ENCODE assay signal across 28 cellular contexts in genomic region chr1:12206238-12206637, GRCh38. TPM values are rescaled to one million over a fixed set of nuclear protein-coding genes. Genes with fewer than 3 reads are reported as not detected.
DNase-seq lines count a peak whose midpoint lies in the region; ATAC-seq, FAIRE-seq and TF ChIP-seq lines count a peak whose summit lies in the region.
"Had no signal": no experiment of that assay in that cellular context is flagged by ENCODE, and none has a peak within 500 bp of the region (broad histone marks: within the 10 kb centered on the region; RNA-seq: fewer than 3 reads in every experiment).

No MANE protein-coding gene starts in this region.

- H3K4me1 ChIP-seq in H1 (replicated peaks in 1 of 4; ENCODE audit: control insufficient read depth in 3 of 4, insufficient read depth in 4 of 4, low read length in 3 of 4) (peaks cover 3 to 9% (median 4%) of the 10 kb centered on the region in 4 experiments), vagina (peaks cover 19% of the 10 kb centered on the region), adrenal gland (replicated peaks in 1 of 2) (no peaks in the 10 kb centered on the region)
- H3K4me1 ChIP-seq: Caco-2, psoas muscle had no signal

- no peaks in the 10 kb centered on the region for H3K9me3 ChIP-seq in H1 (ENCODE audit: insufficient read depth in 2 of 2, low read depth in 1 of 2, low read length in 1 of 2)
- H3K9me3 ChIP-seq in vagina, result no peaks in the 10 kb centered on the region
- no peaks in the 10 kb centered on the region for H3K9me3 ChIP-seq in adrenal gland (replicated peaks in 1 of 3)
- H3K9me3 ChIP-seq: Caco-2, gastroesophageal sphincter, Peyer's patch, psoas muscle, stomach, tibial artery had no signal

- intact Hi-C loops in activated CD4-positive, alpha-beta memory T cell treated with anti-CD3 and anti-CD28 coated beads for 36 hours (cut with micrococcal nuclease), result no loop called here
- intact Hi-C loops in vagina (cut with DNase I), result loop anchor here (5.0 kb wide), 1 partner anchor 1364 kb away; no protein-coding TSS in a partner anchor
- intact Hi-C loops in adrenal gland (cut with DNase I), result no loop called here

- H3K4me2 ChIP-seq in H1 (ENCODE audit: insufficient read depth in 1 of 2, low read depth in 2 of 2, low read length in 2 of 2), result no peak overlapping the region
- H3K4me2 ChIP-seq: KMS-11 had no signal

- H2BK20ac ChIP-seq in H1 (ENCODE audit: low read length), result no peak overlapping the region

- H3K27ac Mint-ChIP-seq in activated naive CD4-positive, alpha-beta T cell treated with anti-CD3 and anti-CD28 coated beads, Interleukin-2, amount 10 ng/mL, durations not matched to agents 7 days and 5 days, result peak overlapping the region; percentile 4
- peak overlapping the region; percentile 63 for H3K27ac Mint-ChIP-seq in activated CD4-positive, alpha-beta memory T cell treated with anti-CD3 and anti-CD28 coated beads for 36 hours

- no peak for FAIRE-seq in H1 (lab: Jason Lieb, UNC)
- FAIRE-seq: endothelial cell of umbilical vein, HTR-8/SVneo had no signal

- POLR2A ChIA-PET in activated CD4-positive, alpha-beta memory T cell treated with anti-CD3 and anti-CD28 coated beads for 36 hours (lab: Charles Lee), result interaction anchor here (0.6 to 1.3 kb wide), 2 partner anchors 27 to 37 kb away, joined by 3 to 4 read pairs; no protein-coding TSS in a partner anchor
- POLR2A ChIA-PET in H1 (lab: Charles Lee; ENCODE audit: partially characterized antibody), result interaction anchor here (1.2 kb wide), 1 partner anchor 24 kb away, joined by 3 read pairs; no protein-coding TSS in a partner anchor

- no peak overlapping the region for H2BK5ac ChIP-seq in H1 (ENCODE audit: low read depth, low read length)

- H2AK5ac ChIP-seq in H1 (ENCODE audit: low read depth, low read length), result no peak overlapping the region

- TF ChIP-seq EP300 in H1 (IDR thresholded peaks at IDR 0.05; ENCODE audit: borderline replicate concordance in 1 of 2, low read depth in 2 of 2, low read length in 2 of 2), result no peak

- no peak overlapping the region for H3K4me3 Mint-ChIP-seq in activated naive CD4-positive, alpha-beta T cell treated with anti-CD3 and anti-CD28 coated beads, Interleukin-2, amount 10 ng/mL, durations not matched to agents 7 days and 5 days
- no peak overlapping the region for H3K4me3 Mint-ChIP-seq in activated CD4-positive, alpha-beta memory T cell treated with anti-CD3 and anti-CD28 coated beads for 36 hours

- no peak for TF ChIP-seq RAD21 in H1 (IDR thresholded peaks at IDR 0.05 in 1 of 2, conservative IDR thresholded peaks at IDR 0.05 in 1 of 2; ENCODE audit: low read depth in 2 of 2, low read length in 2 of 2)

- no peak for ATAC-seq in GM19324 (IDR thresholded peaks at IDR 0.05; ENCODE audit: low FRiP score, unreplicated experiment)
- ATAC-seq: gastroesophageal sphincter, psoas muscle had no signal

- H3K56ac ChIP-seq in H1 (replicated peaks; ENCODE audit: insufficient read length, low read depth, low read length), result no peak overlapping the region

- no peaks in the 10 kb centered on the region for H4K20me1 ChIP-seq in H1 (replicated peaks in 1 of 2; ENCODE audit: control insufficient read depth in 1 of 2, insufficient read depth in 2 of 2, low read length in 2 of 2)

- peaks cover 70% of the 10 kb centered on the region for H3K4me1 Mint-ChIP-seq in activated naive CD4-positive, alpha-beta T cell treated with anti-CD3 and anti-CD28 coated beads, Interleukin-2, amount 10 ng/mL, durations not matched to agents 7 days and 5 days
- H3K4me1 Mint-ChIP-seq in activated CD4-positive, alpha-beta memory T cell treated with anti-CD3 and anti-CD28 coated beads for 36 hours (ENCODE audit: low read depth), result peaks cover 70% of the 10 kb centered on the region

- no peak overlapping the region for H3K4ac ChIP-seq in H1 (replicated peaks; ENCODE audit: insufficient read length, low read depth, low read length)

- no peak overlapping the region for H4K5ac ChIP-seq in H1 (ENCODE audit: insufficient read length, low read depth, low read length)

- H3K23me2 ChIP-seq in H1 (ENCODE audit: low read depth, low read length), result no peaks in the 10 kb centered on the region; the same call in 1 of the 2 replicates

- TF ChIP-seq CTCF in H1 (IDR thresholded peaks at IDR 0.05; ENCODE audit: control extremely low read depth in 1 of 3, insufficient read depth in 1 of 3, low read depth in 1 of 3, low read length in 3 of 3) (no peak), vagina (IDR thresholded peaks at IDR 0.05) (no peak), adrenal gland (IDR thresholded peaks at IDR 0.05) (no peak)

- no peaks in the 10 kb centered on the region for H3K79me1 ChIP-seq in H1 (ENCODE audit: low read depth, low read length)

- no peak overlapping the region for H4K8ac ChIP-seq in H1 (ENCODE audit: extremely low read depth, insufficient read depth, low read length)

- no peak overlapping the region for H2BK12ac ChIP-seq in H1 (ENCODE audit: low read depth, low read length)

- H3K27me3 ChIP-seq in H1 (replicated peaks in 1 of 4; ENCODE audit: control insufficient read depth in 3 of 4, extremely low read depth in 1 of 4, insufficient read depth in 3 of 4, low read length in 3 of 4), result no peaks in the 10 kb centered on the region
- no peaks in the 10 kb centered on the region for H3K27me3 ChIP-seq in vagina
- H3K27me3 ChIP-seq in adrenal gland, result no peaks in the 10 kb centered on the region
- H3K27me3 ChIP-seq: brain microvascular endothelial cell, gastroesophageal sphincter, Peyer's patch, stomach had no signal

- no peaks in the 10 kb centered on the region for H3K9me3 Mint-ChIP-seq in activated naive CD4-positive, alpha-beta T cell treated with anti-CD3 and anti-CD28 coated beads, Interleukin-2, amount 10 ng/mL, durations not matched to agents 7 days and 5 days
- H3K9me3 Mint-ChIP-seq in activated CD4-positive, alpha-beta memory T cell treated with anti-CD3 and anti-CD28 coated beads for 36 hours, result no peaks in the 10 kb centered on the region

- no peak overlapping the region for H3K23ac ChIP-seq in H1 (ENCODE audit: insufficient read length)

- no peak overlapping the region for H3K4me3 ChIP-seq in H1 (ENCODE audit: extremely low read depth in 1 of 4, insufficient read depth in 2 of 4, low read depth in 3 of 4, low read length in 4 of 4)
- H3K4me3 ChIP-seq in vagina, result no peak overlapping the region
- no peak overlapping the region for H3K4me3 ChIP-seq in adrenal gland
- H3K4me3 ChIP-seq: gastroesophageal sphincter, Peyer's patch, psoas muscle, stomach, tibial artery had no signal

- H3K27me3 Mint-ChIP-seq in activated naive CD4-positive, alpha-beta T cell treated with anti-CD3 and anti-CD28 coated beads, Interleukin-2, amount 10 ng/mL, durations not matched to agents 7 days and 5 days, result no peaks in the 10 kb centered on the region
- no peaks in the 10 kb centered on the region for H3K27me3 Mint-ChIP-seq in activated CD4-positive, alpha-beta memory T cell treated with anti-CD3 and anti-CD28 coated beads for 36 hours

- H2AFZ ChIP-seq in H1 (ENCODE audit: low read length), result no peak overlapping the region

- no peak overlapping the region for H4K91ac ChIP-seq in H1 (replicated peaks; ENCODE audit: insufficient read length, low read length)

- H2BK120ac ChIP-seq in H1 (replicated peaks; ENCODE audit: low read depth, low read length), result peak overlapping the region; percentile 31

- H3K18ac ChIP-seq in H1 (ENCODE audit: extremely low read depth, low read length), result no peak overlapping the region; the same call in 1 of the 2 replicates

- WGBS in H1 (ENCODE audit: extremely low coverage in 1 of 2, insufficient coverage in 1 of 2, insufficient read length in 1 of 2, insufficient replicate concordance in 2 of 2, low coverage in 1 of 2, low lambda C conversion rate in 2 of 2, missing lambda C conversion rate in 1 of 2), 2 experiments, result 91% methylated on average over 5 of the region's 5 CpGs; no CpG with 5 or more reads in 1 of the 2 experiments
- 74 to 87% (median 82%) methylated on average over 5 of the region's 5 CpGs for WGBS in adrenal gland, 4 donors

- H3K9ac ChIP-seq in H1 (replicated peaks in 1 of 4; ENCODE audit: extremely low read depth in 1 of 4, low read depth in 3 of 4, low read length in 3 of 4), result no peak overlapping the region
- H3K9ac ChIP-seq: KMS-11 had no signal

- no peaks in the 10 kb centered on the region for H3K36me3 ChIP-seq in H1 (ENCODE audit: control insufficient read depth in 2 of 4, insufficient read depth in 4 of 4, low read length in 3 of 4)
- peaks cover 0 to 22% of the 10 kb centered on the region in 2 donors for H3K36me3 ChIP-seq in vagina
- peaks cover 0 to 22% of the 10 kb centered on the region in 2 donors for H3K36me3 ChIP-seq in adrenal gland (replicated peaks in 1 of 2)
- H3K36me3 ChIP-seq: brain microvascular endothelial cell had no signal

- CTCF ChIA-PET in activated naive CD4-positive, alpha-beta T cell treated with anti-CD3 and anti-CD28 coated beads, Interleukin-2, amount 10 ng/mL, durations not matched to agents 7 days and 5 days (lab: Charles Lee), result interaction anchor here (0.7 to 14.1 kb wide), 6 partner anchors 10 to 88 kb away, joined by 3 to 252 read pairs (median 4); no protein-coding TSS in a partner anchor
- CTCF ChIA-PET in activated CD4-positive, alpha-beta memory T cell treated with anti-CD3 and anti-CD28 coated beads for 36 hours (lab: Charles Lee), result interaction anchor here (0.7 to 13.7 kb wide), 3 partner anchors 29 to 84 kb away, joined by 3 to 369 read pairs (median 3); no protein-coding TSS in a partner anchor
- CTCF ChIA-PET in H1 (lab: Charles Lee; ENCODE audit: partially characterized antibody), result interaction anchor here (0.9 to 17.0 kb wide), 9 partner anchors 7 to 98 kb away, joined by 3 to 503 read pairs (median 5); no protein-coding TSS in a partner anchor

- no peak for TF ChIP-seq POLR2A in H1 (IDR thresholded peaks at IDR 0.05; ENCODE audit: control extremely low read depth in 1 of 2, low read depth in 2 of 2, low read length in 2 of 2)
- TF ChIP-seq POLR2A in vagina (IDR thresholded peaks at IDR 0.05), result no peak
- TF ChIP-seq POLR2A in adrenal gland (IDR thresholded peaks at IDR 0.05), result no peak

- H2BK15ac ChIP-seq in H1 (ENCODE audit: low read length), result no peak overlapping the region

- no peak for DNase-seq in activated naive CD4-positive, alpha-beta T cell treated with anti-CD3 and anti-CD28 coated beads, Interleukin-2, amount 10 ng/mL, durations not matched to agents 7 days and 5 days
- DNase-seq in activated naive CD4-positive, alpha-beta T cell treated with anti-CD3 and anti-CD28 coated beads, Interleukin-2, amount 50 U/mL, for 16 hours, result no peak
- DNase-seq in activated CD4-positive, alpha-beta memory T cell treated with anti-CD3 and anti-CD28 coated beads for 36 hours, result no peak
- DNase-seq in H1 (ENCODE audit: low read depth in 1 of 2, low spot score in 2 of 2) (no peak), vagina (ENCODE audit: extremely low spot score in 2 of 2) (no peak), adrenal gland (no peak)
- DNase-seq: activated CD4-positive, CD25-positive, alpha-beta regulatory T cell treated with anti-CD3 and anti-CD28 coated beads, Interleukin-2, amount 50 U/mL, for 72 hours; amniotic stem cell; brain microvascular endothelial cell; Caco-2; HCEC 1CT; hippocampal formation; mesenchymal stem cell; MM.1S; NCI-H2029 treated with DMSO at 0.1 percent for 48 hours; NCI-H69; nucleus accumbens; psoas muscle; SIG-M5; stomach; SW 1271; tibial artery had no signal

- no peak overlapping the region for H3K27ac ChIP-seq in H1 (ENCODE audit: low read depth, low read length)
- H3K27ac ChIP-seq in vagina, result peak overlapping the region; percentile 63
- no peak overlapping the region for H3K27ac ChIP-seq in adrenal gland
- H3K27ac ChIP-seq: brain microvascular endothelial cell, gastroesophageal sphincter, KMS-11, psoas muscle, stomach, tibial artery had no signal

- peaks cover 58% of the 10 kb centered on the region for H3K36me3 Mint-ChIP-seq in activated naive CD4-positive, alpha-beta T cell treated with anti-CD3 and anti-CD28 coated beads, Interleukin-2, amount 10 ng/mL, durations not matched to agents 7 days and 5 days
- H3K36me3 Mint-ChIP-seq in activated CD4-positive, alpha-beta memory T cell treated with anti-CD3 and anti-CD28 coated beads for 36 hours, result peaks cover 40% of the 10 kb centered on the region

- H3K14ac ChIP-seq in H1 (ENCODE audit: insufficient read length), result no peak overlapping the region

- H3K79me2 ChIP-seq in H1 (ENCODE audit: control insufficient read depth in 1 of 2, insufficient read depth in 2 of 2, low read length in 2 of 2), result no peaks in the 10 kb centered on the region

RNA-seq across cellular contexts. Expression of gene VPS13D, which starts 23.6 kb away (rescaled TPM):
- 10 to 100 TPM; 25.0 to 25.4 TPM for total RNA-seq in activated CD4-positive, alpha-beta memory T cell treated with anti-CD3 and anti-CD28 coated beads for 36 hours
- total RNA-seq in H1 (2021; fragmentation: NEBNext Ultra II Directional; extraction: Animal tissue kit (Norgen Biotek cat#: 25700)), result 31.2 and 32.7 TPM in 2 replicates
- polyA plus RNA-seq in H1 (2011; rRNA removed) (9.7 and 10.9 TPM in 2 replicates), adrenal gland (10 to 100 TPM; 17.0 to 23.3 (median 23.2) TPM)
- 14.7 TPM for polyA plus RNA-seq in H1 (2011; cell fraction: cytosol; rRNA removed)
- 27.4 TPM for polyA plus RNA-seq in H1 (2011; cell fraction: nucleus; rRNA removed)
- polyA plus RNA-seq in H1 (2012, experiment 1 of 2), result 13.6 to 16.4 TPM (median 14.6 TPM) in 4 replicates
- 1.1 TPM for polyA plus RNA-seq in H1 (2012, experiment 2 of 2)
- 5.6 TPM for polyA plus RNA-seq in H1 (2013, experiment 1 of 2)
- 6.0 TPM for polyA plus RNA-seq in H1 (2013, experiment 2 of 2)
- 64.9 and 68.5 TPM in 2 replicates for polyA minus RNA-seq in H1 (2011; rRNA and poly(A)+ RNA removed)
- polyA minus RNA-seq in H1 (2011; cell fraction: cytosol; rRNA and poly(A)+ RNA removed), result 33.0 TPM
- polyA minus RNA-seq in H1 (2011; cell fraction: nucleus; rRNA and poly(A)+ RNA removed), result 80.2 TPM
- total RNA-seq in vagina (88.9 TPM), adrenal gland (10 to 100 TPM; 33.2 to 62.3 (median 43.8) TPM)

RNA-seq across cellular contexts. Expression of gene TNFRSF1B, which starts 39.4 kb away (rescaled TPM):
- total RNA-seq in activated CD4-positive, alpha-beta memory T cell treated with anti-CD3 and anti-CD28 coated beads for 36 hours, result 100 to 1,000 TPM; 201 to 211 TPM
- total RNA-seq in H1 (2021; fragmentation: NEBNext Ultra II Directional; extraction: Animal tissue kit (Norgen Biotek cat#: 25700)), result 2.8 and 2.9 TPM in 2 replicates
- polyA plus RNA-seq in H1 (2011; rRNA removed), result 1.7 and 2.4 TPM in 2 replicates
- 1.8 TPM for polyA plus RNA-seq in H1 (2011; cell fraction: cytosol; rRNA removed)
- polyA plus RNA-seq in H1 (2011; cell fraction: nucleus; rRNA removed), result 2.5 TPM
- polyA plus RNA-seq in H1 (2012, experiment 1 of 2), result 1.3 to 2.6 TPM (median 2.1 TPM) in 4 replicates
- polyA plus RNA-seq in H1 (2012, experiment 2 of 2), result 1.3 TPM
- polyA plus RNA-seq in H1 (2013, experiment 1 of 2), result 2.9 TPM
- polyA plus RNA-seq in H1 (2013, experiment 2 of 2), result 3.5 TPM
- 1.1 and 1.5 TPM in 2 replicates for polyA minus RNA-seq in H1 (2011; rRNA and poly(A)+ RNA removed)
- 0.88 TPM for polyA minus RNA-seq in H1 (2011; cell fraction: cytosol; rRNA and poly(A)+ RNA removed)
- 0.90 TPM for polyA minus RNA-seq in H1 (2011; cell fraction: nucleus; rRNA and poly(A)+ RNA removed)
- 41.0 TPM for total RNA-seq in vagina
- total RNA-seq in adrenal gland, result 10 to 100 TPM; 14.6 to 58.3 (median 36.8) TPM
- polyA plus RNA-seq in adrenal gland, result 10 to 100 TPM in 2 of 3 donors, 1 to 10 TPM in 1; 7.7 to 11.7 (median 10.7) TPM
